ENCODE assay signal across 9 cellular contexts in genomic region chr14:101706509-101707284, GRCh38. TPM values are rescaled to one million over a fixed set of nuclear protein-coding genes. Genes with fewer than 3 reads are reported as not detected.
DNase-seq lines count a peak whose midpoint lies in the region; ATAC-seq and TF ChIP-seq lines count a peak whose summit lies in the region.
"Had no signal": no experiment of that assay in that cellular context is flagged by ENCODE, and none has a peak within 500 bp of the region (broad histone marks: within the 10 kb centered on the region; RNA-seq: fewer than 3 reads in every experiment).

No MANE protein-coding gene starts in this region.

- peaks cover 6% of the 10 kb centered on the region for H3K4me1 Mint-ChIP-seq in MCF 10A (ENCODE audit: insufficient read depth, unreplicated experiment)
- H3K4me1 Mint-ChIP-seq in naive B cell, result peaks cover 12 to 24% (median 17%) of the 10 kb centered on the region in 3 donors

- TF ChIP-seq CTCF in breast epithelium (IDR thresholded peaks at IDR 0.05) (no peak), MCF 10A (IDR thresholded peaks at IDR 0.05; ENCODE audit: unreplicated experiment) (no peak), coronary artery (IDR thresholded peaks at IDR 0.05) (no peak), uterus (IDR thresholded peaks at IDR 0.05) (no peak)

- H3K4me1 ChIP-seq in breast epithelium (peaks cover 0 to 7% of the 10 kb centered on the region in 2 donors), uterus (peaks cover 0 to 10% of the 10 kb centered on the region in 2 donors)

- H3K27ac Mint-ChIP-seq in MCF 10A (ENCODE audit: low read depth, unreplicated experiment) (no peak overlapping the region), naive B cell (peak overlapping the region in 5 of 6 donors; percentile 28 to 69 (median 42))
- H3K27ac Mint-ChIP-seq: nephron progenitor cell had no signal

- H3K36me3 Mint-ChIP-seq in MCF 10A (ENCODE audit: insufficient read depth, unreplicated experiment) (no peaks in the 10 kb centered on the region), naive B cell (no peaks in the 10 kb centered on the region)

- H3K27me3 Mint-ChIP-seq in MCF 10A (ENCODE audit: insufficient read depth, unreplicated experiment), result peaks cover 30% of the 10 kb centered on the region
- peaks cover 8 to 14% (median 10%) of the 10 kb centered on the region in 3 donors for H3K27me3 Mint-ChIP-seq in naive B cell

- H3K4me3 Mint-ChIP-seq in MCF 10A (ENCODE audit: unreplicated experiment), result no peak overlapping the region
- peak overlapping the region; percentile 48 to 86 (median 72) for H3K4me3 Mint-ChIP-seq in naive B cell
- H3K4me3 Mint-ChIP-seq: nephron progenitor cell had no signal

- ATAC-seq in naive B cell (ENCODE audit: low read depth in 2 of 2) (no peak), HG03108 (IDR thresholded peaks at IDR 0.05; ENCODE audit: unreplicated experiment) (no peak)

- intact Hi-C loops in breast epithelium (cut with DNase I; ENCODE audit: low total_unique reads), result no loop called here
- intact Hi-C loops in MCF 10A (cut with micrococcal nuclease), result loop anchor here (1.0 to 2.0 kb wide), 5 partner anchors 24 to 390 kb away; no protein-coding TSS in a partner anchor
- intact Hi-C loops in uterus (cut with DNase I; ENCODE audit: low total_unique reads), result no loop called here

- no peaks in the 10 kb centered on the region for H3K27me3 ChIP-seq in breast epithelium
- H3K27me3 ChIP-seq in uterus, result no peaks in the 10 kb centered on the region

- H3K27ac ChIP-seq in breast epithelium (peak overlapping the region; percentile 70 to 76), coronary artery (peak overlapping the region; percentile 41 to 64), uterus (peak overlapping the region; percentile 49 to 77)

- no peaks in the 10 kb centered on the region for H3K9me3 Mint-ChIP-seq in MCF 10A (ENCODE audit: unreplicated experiment)
- H3K9me3 Mint-ChIP-seq in naive B cell, result no peaks in the 10 kb centered on the region

- BruUV-seq in MCF 10A (replicated peaks; lab: Mats Ljungman, UMichigan), result no TSS peak

- no peaks in the 10 kb centered on the region for H3K9me3 ChIP-seq in breast epithelium
- H3K9me3 ChIP-seq in uterus, result no peaks in the 10 kb centered on the region

- TF ChIP-seq POLR2A in breast epithelium (IDR thresholded peaks at IDR 0.05), result no peak
- no peak for TF ChIP-seq POLR2A in uterus (IDR thresholded peaks at IDR 0.05)

- H3K36me3 ChIP-seq in breast epithelium, result no peaks in the 10 kb centered on the region
- no peaks in the 10 kb centered on the region for H3K36me3 ChIP-seq in uterus

- H3K4me3 ChIP-seq in breast epithelium (no peak overlapping the region), coronary artery (no peak overlapping the region), uterus (no peak overlapping the region)

- CTCF ChIA-PET in MCF 10A (lab: Yijun Ruan, JAX), result interaction anchor here (0.6 to 4.9 kb wide), 20 partner anchors 13 to 261 kb away, joined by 3 to 50 read pairs (median 4); no protein-coding TSS in a partner anchor

- DNase-seq in breast epithelium (ENCODE audit: low spot score in 2 of 2) (no peak), MCF 10A (ENCODE audit: unreplicated experiment) (no peak), coronary artery (ENCODE audit: low spot score) (no peak), naive B cell (no peak), uterus (no peak), GF-D8 (lab: John Stamatoyannopoulos, UW) (no peak), SIG-M5 treated with dmso at 0.1 percent for 504 hours (lab: John Stamatoyannopoulos, UW; ENCODE audit: unreplicated experiment) (no peak)

- POLR2A ChIA-PET in MCF 10A (lab: Yijun Ruan, JAX), result interaction anchor here (0.6 to 2.8 kb wide), 12 partner anchors 16 to 257 kb away, joined by 3 to 14 read pairs (median 6); no protein-coding TSS in a partner anchor

RNA-seq across cellular contexts. Expression of gene PPP2R5C, which starts 54.8 kb away (rescaled TPM):
- total RNA-seq in breast epithelium, result 100 to 1,000 TPM in 2 of 3 donors, 10 to 100 TPM in 1; 90.5 to 105 (median 102) TPM
- total RNA-seq in MCF 10A (2022), result 118 and 122 TPM in 2 replicates
- polyA plus RNA-seq in naive B cell (ENCODE audit: low read depth in 6 of 6), result 100 to 1,000 TPM in 1 of 6 donors, 10 to 100 TPM in 5; 64.5 to 117 (median 92.9) TPM
- total RNA-seq in uterus, result 100 to 1,000 TPM; 143 to 171 (median 169) TPM
